In genomic region chr3:138879541-138880380, GRCh38 we compare ENCODE assay signal across 1 cellular context.
TF ChIP-seq lines count a peak whose summit lies in the region.

No MANE protein-coding gene starts in this region.

TF ChIP-seq in GM23338, 12 proteins besides CTCF, POLR2A, EP300 and RAD21 (continued from another document):
- TF ChIP-seq CREB1 (CRISPR knock-in tag; IDR thresholded peaks at IDR 0.05; ENCODE audit: low read depth), result peak; percentile 8; the same call in 1 of the 2 replicates
- TF ChIP-seq POLR2AphosphoS5 (IDR thresholded peaks at IDR 0.05; ENCODE audit: low read depth), result no peak
- no peak for TF ChIP-seq EZH2 (IDR thresholded peaks at IDR 0.05; ENCODE audit: low read depth, unreplicated experiment)
TF ChIP-seq in GM23338: peak in this region for 1.
